ENCODE assay signal across 18 cellular contexts in the genomic region with DNA sequence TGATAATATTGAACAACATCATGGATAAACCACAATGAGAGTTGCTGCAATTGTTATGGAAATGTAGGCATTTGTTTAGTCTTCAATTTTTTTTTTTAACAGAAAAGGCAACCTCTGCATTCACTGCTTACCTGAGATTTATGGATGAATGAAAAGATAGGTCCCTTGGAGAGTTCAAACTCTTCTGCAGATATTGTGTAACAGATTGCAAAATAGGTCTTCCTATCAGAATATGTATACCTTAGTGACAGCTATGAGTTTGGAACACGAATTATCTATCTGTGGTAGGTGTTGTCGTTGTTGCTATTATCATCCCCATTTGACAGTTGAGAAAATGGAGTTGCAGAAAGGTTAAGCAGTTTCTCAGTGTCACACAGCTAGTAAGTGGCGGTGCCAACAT. TPM values are rescaled to one million over a fixed set of nuclear protein-coding genes. Genes with fewer than 3 reads are reported as not detected.
"Had no signal": no experiment of that assay in that cellular context is flagged by ENCODE, and none has a peak within 500 bp of the region (broad histone marks: within the 10 kb centered on the region; RNA-seq: fewer than 3 reads in every experiment).

No MANE protein-coding gene starts in this region.

- H3K9ac ChIP-seq: neural progenitor cell had no signal

- H3K27me3 Mint-ChIP-seq: stimulated activated memory B cell treated with anti-CD40 and anti-IgM and Interleukin-4, amounts not matched to agents 10 μg/mL and 1 μg/mL and 100 μg/mL, for 72 hours had no signal

- H3K27ac ChIP-seq: foreskin keratinocyte, neural progenitor cell, prostate gland had no signal

- H2AFZ ChIP-seq: neural progenitor cell had no signal

- H3K27me3 ChIP-seq: foreskin keratinocyte, neural progenitor cell, ovary, tibial nerve had no signal

- H3K4me3 Mint-ChIP-seq: dendritic cell treated with granulocyte-macrophage colony-stimulating factor and Interleukin-4, amounts not matched to agents 40 ng/mL and 50 ng/mL, for 4 days; endodermal cell; natural killer cell; neural progenitor cell; stimulated activated memory B cell treated with anti-CD40 and anti-IgM and Interleukin-4, amounts not matched to agents 10 μg/mL and 1 μg/mL and 100 μg/mL, for 72 hours; stimulated activated naive CD8-positive, alpha-beta T cell treated with anti-CD3 and anti-CD28 coated beads, Interleukin-15, Interleukin-2, amounts not matched to agents 100 ng/mL and 50 ng/mL, for 24 hours had no signal

- H3K4me1 ChIP-seq: foreskin keratinocyte, neural progenitor cell, prostate gland had no signal

- FAIRE-seq: colon, endothelial cell of umbilical vein had no signal

- H3K36me3 Mint-ChIP-seq: natural killer cell; neural progenitor cell; stimulated activated memory B cell treated with anti-CD40 and anti-IgM and Interleukin-4, amounts not matched to agents 10 μg/mL and 1 μg/mL and 100 μg/mL, for 72 hours had no signal

- H3K27ac Mint-ChIP-seq: dendritic cell treated with granulocyte-macrophage colony-stimulating factor and Interleukin-4, amounts not matched to agents 40 ng/mL and 50 ng/mL, for 4 days; endodermal cell; natural killer cell; neural progenitor cell; stimulated activated memory B cell treated with anti-CD40 and anti-IgM and Interleukin-4, amounts not matched to agents 10 μg/mL and 1 μg/mL and 100 μg/mL, for 72 hours; stimulated activated naive CD8-positive, alpha-beta T cell treated with anti-CD3 and anti-CD28 coated beads, Interleukin-15, Interleukin-2, amounts not matched to agents 100 ng/mL and 50 ng/mL, for 24 hours had no signal

- ATAC-seq: foreskin keratinocyte; natural killer cell; stimulated activated memory B cell treated with anti-CD40 and anti-IgM and Interleukin-4, amounts not matched to agents 10 μg/mL and 1 μg/mL and 100 μg/mL, for 72 hours had no signal

- DNase-seq: cerebellar nuclear complex; endodermal cell; erythroblast; foreskin keratinocyte; natural killer cell; ovary; stimulated activated CD4-positive, alpha-beta T cell treated with anti-CD3 and anti-CD28 coated beads, Interleukin-4, amount 100 ng/mL, for 24 hours had no signal

- H3K36me3 ChIP-seq: neural progenitor cell, ovary, prostate gland, tibial nerve had no signal

- H3K4me2 ChIP-seq: neural progenitor cell had no signal

- H3K4me3 ChIP-seq: neural progenitor cell, ovary, prostate gland, tibial nerve had no signal

- H3K9me3 Mint-ChIP-seq: dendritic cell treated with granulocyte-macrophage colony-stimulating factor and Interleukin-4, amounts not matched to agents 40 ng/mL and 50 ng/mL, for 4 days; endodermal cell; neural progenitor cell; stimulated activated memory B cell treated with anti-CD40 and anti-IgM and Interleukin-4, amounts not matched to agents 10 μg/mL and 1 μg/mL and 100 μg/mL, for 72 hours; stimulated activated naive CD8-positive, alpha-beta T cell treated with anti-CD3 and anti-CD28 coated beads, Interleukin-15, Interleukin-2, amounts not matched to agents 100 ng/mL and 50 ng/mL, for 24 hours had no signal

- H3K4me1 Mint-ChIP-seq: natural killer cell; stimulated activated memory B cell treated with anti-CD40 and anti-IgM and Interleukin-4, amounts not matched to agents 10 μg/mL and 1 μg/mL and 100 μg/mL, for 72 hours had no signal

- H3K9me3 ChIP-seq: ovary, prostate gland, tibial nerve had no signal

RNA-seq across cellular contexts. Expression of a gene that starts 1.2 kb away (rescaled TPM):
- total RNA-seq: endothelial cell of umbilical vein, foreskin keratinocyte, lung microvascular endothelial cell, myocyte, natural killer cell, ureter had no signal
- polyA plus RNA-seq: foreskin keratinocyte had no signal
